In genomic region chr7:111113263-111114017, GRCh38 we compare ENCODE assay signal across 11 cellular contexts. TPM values are rescaled to one million over a fixed set of nuclear protein-coding genes. Genes with fewer than 3 reads are reported as not detected.
A peak's percentile ranks its signal among the peaks of the same experiment; 100 is the strongest.
DNase-seq lines count a peak whose midpoint lies in the region; ATAC-seq lines count a peak whose summit lies in the region.
"Had no signal": no experiment of that assay in that cellular context is flagged by ENCODE, and none has a peak within 500 bp of the region (broad histone marks: within the 10 kb centered on the region; RNA-seq: fewer than 3 reads in every experiment).

No MANE protein-coding gene starts in this region.

- no peaks in the 10 kb centered on the region for H3K36me3 ChIP-seq in SJSA1
- no peaks in the 10 kb centered on the region for H3K36me3 ChIP-seq in CD8-positive, alpha-beta memory T cell (ENCODE audit: insufficient read depth, low read length)

- H3K4me1 Mint-ChIP-seq in CD8-positive, alpha-beta memory T cell = peaks cover 0 to 35% (median 4%) of the 10 kb centered on the region in 3 donors

- H3K4me3 ChIP-seq in SJSA1 = no peak overlapping the region
- no peak overlapping the region for H3K4me3 ChIP-seq in CD8-positive, alpha-beta memory T cell (ENCODE audit: low read length)

- no peak overlapping the region for H3K4me3 Mint-ChIP-seq in CD8-positive, alpha-beta memory T cell

- H3K27ac ChIP-seq in SJSA1 = peak overlapping the region; percentile 83
- no peak overlapping the region for H3K27ac ChIP-seq in CD8-positive, alpha-beta memory T cell (ENCODE audit: low read depth, low read length)

- CTCF ChIA-PET in CD8-positive, alpha-beta memory T cell (lab: Charles Lee) = interaction anchor here (0.9 kb wide), 1 partner anchor 15 kb away, joined by 4 read pairs; no protein-coding TSS in a partner anchor

- DNase-seq in COLO829 (ENCODE audit: low spot score) (peak; percentile 71), SJSA1 (ENCODE audit: low read depth in 1 of 2, low spot score in 2 of 2) (peak in 1 of 2 experiments; percentile 82), iris pigment epithelial cell (ENCODE audit: low read depth) (peak; percentile 85), NCI-H82 (lab: John Stamatoyannopoulos, UW) (no peak)
- DNase-seq in CD8-positive, alpha-beta memory T cell = no peak
- DNase-seq: anterior cingulate cortex, DND-41, NCI-H146 had no signal

- H3K9me3 ChIP-seq in SJSA1 (replicated peaks) = no peaks in the 10 kb centered on the region
- no peaks in the 10 kb centered on the region for H3K9me3 ChIP-seq in CD8-positive, alpha-beta memory T cell (ENCODE audit: low read length)

- H3K36me3 Mint-ChIP-seq in CD8-positive, alpha-beta memory T cell = peaks cover 0 to 45% (median 0%) of the 10 kb centered on the region in 3 donors

- no peaks in the 10 kb centered on the region for H3K27me3 Mint-ChIP-seq in CD8-positive, alpha-beta memory T cell

- peak; percentile 69 for ATAC-seq in GM21723 (IDR thresholded peaks at IDR 0.05; ENCODE audit: unreplicated experiment)
- ATAC-seq in HG03108 (IDR thresholded peaks at IDR 0.05; ENCODE audit: unreplicated experiment) = no peak
- ATAC-seq in GM21367 (IDR thresholded peaks at IDR 0.05; ENCODE audit: unreplicated experiment) = no peak

- no peaks in the 10 kb centered on the region for H3K27me3 ChIP-seq in SJSA1 (replicated peaks)
- H3K27me3 ChIP-seq in CD8-positive, alpha-beta memory T cell (ENCODE audit: insufficient read depth, low read length, poor library complexity, severe bottlenecking) = no peaks in the 10 kb centered on the region

- H3K4me1 ChIP-seq in SJSA1 (replicated peaks) = peaks cover 26% of the 10 kb centered on the region
- H3K4me1 ChIP-seq in CD8-positive, alpha-beta memory T cell (ENCODE audit: insufficient read depth, low read length) = no peaks in the 10 kb centered on the region

- no peaks in the 10 kb centered on the region for H3K9me3 Mint-ChIP-seq in CD8-positive, alpha-beta memory T cell

- POLR2A ChIA-PET in CD8-positive, alpha-beta memory T cell (lab: Charles Lee) = no interaction called here

- peak overlapping the region in 1 of 8 donors; percentile 54 for H3K27ac Mint-ChIP-seq in CD8-positive, alpha-beta memory T cell

RNA-seq across cellular contexts. Expression of gene LRRN3, which starts 22.5 kb away (rescaled TPM):
- total RNA-seq in SJSA1 (2014; rRNA removed; shearing (Covaris generic)) = 0.22 TPM in 1 of 2 replicates, not detected in the other
- total RNA-seq in CD8-positive, alpha-beta memory T cell = 100 to 1,000 TPM in 1 of 2 experiments, 10 to 100 TPM in 1; 91.4 to 101 TPM
- 18.8 TPM for polyA plus RNA-seq in CD8-positive, alpha-beta memory T cell

Comparison
In these comparisons a context has a peak if more than half of its experiments do, and no peak if none do; other contexts are left out.
1. DNase-seq: peak in COLO829 (single experiment) and iris pigment epithelial cell (single experiment); none in NCI-H82 (single experiment) and CD8-positive, alpha-beta memory T cell (0 of 5).
2. RNA of gene LRRN3, which starts 22.5 kb away (total RNA-seq): 91.4 to 101 TPM in CD8-positive, alpha-beta memory T cell; 0.22 TPM in SJSA1; every median in the first group is over 10 times any median in the second.